ENCODE assay signal across 1 cellular context in the genomic region with DNA sequence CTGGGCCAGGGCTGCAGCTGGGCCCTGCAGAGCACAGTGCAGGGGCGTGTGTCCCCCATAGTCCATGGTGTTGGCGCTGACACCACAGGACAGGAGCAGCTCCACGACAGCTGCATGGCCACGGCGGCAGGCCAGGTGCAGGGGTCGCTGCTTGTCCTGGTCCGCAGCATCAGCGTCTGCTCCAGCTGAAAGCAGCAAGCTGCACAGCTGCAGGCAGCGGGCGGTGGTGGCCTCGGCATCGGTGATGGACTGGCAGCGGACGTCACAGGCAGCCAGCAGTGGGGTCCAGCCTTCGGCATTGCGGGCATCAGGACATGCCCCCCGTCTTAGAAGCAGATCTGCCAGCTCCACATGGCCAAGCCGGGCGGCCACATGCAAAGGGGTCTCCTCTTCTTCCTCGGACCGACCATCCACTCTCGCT.
TF ChIP-seq lines count a peak whose summit lies in the region.

No MANE protein-coding gene starts in this region.

TF ChIP-seq in K562, 482 proteins besides CTCF, POLR2A, EP300 and RAD21:
- TF ChIP-seq FOXP1 (CRISPR knock-in tag; IDR thresholded peaks at IDR 0.05) (0 out of 2 replicates have a peak, but pooled peaks have one; percentile 31), CTCFL (IDR thresholded peaks at IDR 0.05; ENCODE audit: borderline replicate concordance, insufficient read depth, low read depth, low read length, poor library complexity, severe bottlenecking) (no peak), ZNF589 (CRISPR knock-in tag; IDR thresholded peaks at IDR 0.05; ENCODE audit: low read depth) (no peak), MYNN (IDR thresholded peaks at IDR 0.05) (no peak), MYNN (CRISPR knock-in tag; IDR thresholded peaks at IDR 0.05) (no peak), ZBTB33 (CRISPR knock-in tag; IDR thresholded peaks at IDR 0.05) (no peak), PTTG1 (tag; IDR thresholded peaks at IDR 0.05; ENCODE audit: low read depth) (no peak), BHLHE40 (IDR thresholded peaks at IDR 0.05; ENCODE audit: low read length) (no peak), ZFPM2 (CRISPR knock-in tag; IDR thresholded peaks at IDR 0.05) (no peak), ZNF311 (CRISPR knock-in tag; IDR thresholded peaks at IDR 0.05) (no peak), IRF2 (CRISPR knock-in tag; IDR thresholded peaks at IDR 0.05) (0 out of 2 replicates have a peak, but pooled peaks have one; percentile 41), SIRT6 (IDR thresholded peaks at IDR 0.05; ENCODE audit: low read depth, low read length) (no peak), DMBX1 (CRISPR knock-in tag; IDR thresholded peaks at IDR 0.05; ENCODE audit: borderline replicate concordance) (no peak)
- TF ChIP-seq, protein P1, sequence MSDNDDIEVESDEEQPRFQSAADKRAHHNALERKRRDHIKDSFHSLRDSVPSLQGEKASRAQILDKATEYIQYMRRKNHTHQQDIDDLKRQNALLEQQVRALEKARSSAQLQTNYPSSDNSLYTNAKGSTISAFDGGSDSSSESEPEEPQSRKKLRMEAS (CRISPR knock-in tag; IDR thresholded peaks at IDR 0.05): peak; percentile 47; the same call in 1 of the 2 replicates
- TF ChIP-seq, protein P2, sequence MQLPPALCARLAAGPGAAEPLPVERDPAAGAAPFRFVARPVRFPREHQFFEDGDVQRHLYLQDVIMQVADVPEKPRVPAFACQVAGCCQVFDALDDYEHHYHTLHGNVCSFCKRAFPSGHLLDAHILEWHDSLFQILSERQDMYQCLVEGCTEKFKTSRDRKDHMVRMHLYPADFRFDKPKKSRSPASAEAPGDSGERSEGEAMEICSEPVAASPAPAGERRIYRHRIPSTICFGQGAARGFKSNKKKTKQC (CRISPR knock-in tag; IDR thresholded peaks at IDR 0.05): peak; percentile 25; the same call in 1 of the 2 replicates
TF ChIP-seq in K562: peak in this region for 4.
